22 cellular contexts compared by ENCODE assay signal in genomic region chr7:140022582-140023211, GRCh38. TPM values are rescaled to one million over a fixed set of nuclear protein-coding genes. Genes with fewer than 3 reads are reported as not detected.
DNase-seq lines count a peak whose midpoint lies in the region; ATAC-seq and TF ChIP-seq lines count a peak whose summit lies in the region.
"Had no signal": no experiment of that assay in that cellular context is flagged by ENCODE, and none has a peak within 500 bp of the region (broad histone marks: within the 10 kb centered on the region; RNA-seq: fewer than 3 reads in every experiment).

No MANE protein-coding gene starts in this region.

- in situ Hi-C loops in gastrocnemius medialis (cut with MboI; ENCODE audit: low sequenced_read_pairs in 4 of 4), result no loop called here

- no peaks in the 10 kb centered on the region for H3K27me3 Mint-ChIP-seq in activated T-helper 17 cell treated with anti-CD3 and anti-CD28 coated beads, Interleukin-2, amount 50 U/mL, for 72 hours
- no peaks in the 10 kb centered on the region for H3K27me3 Mint-ChIP-seq in activated T-helper 1 cell treated with anti-CD3 and anti-CD28 coated beads, Interleukin-12 subunit alpha, Interleukin-12 subunit beta, Interleukin-2, Interleukin-4 antibody, amounts not matched to agents 30 ng/mL and 10 ng/mL and 1 ng/mL, durations not matched to agents 14 hours and 24 hours and 36 hours (ENCODE audit: insufficient read depth)
- H3K27me3 Mint-ChIP-seq: activated naive CD4-positive, alpha-beta T cell treated with anti-CD3 and anti-CD28 coated beads, Interleukin-2, amount 10 ng/mL, durations not matched to agents 7 days and 5 days; CD4-positive, CD25-positive, alpha-beta regulatory T cell had no signal

- intact Hi-C loops in prostate gland (cut with DNase I) (no loop called here), gastrocnemius medialis (cut with DNase I; ENCODE audit: low total_unique reads) (no loop called here)
- intact Hi-C loops in activated T-helper 1 cell treated with anti-CD3 and anti-CD28 coated beads, Interleukin-12 subunit alpha, Interleukin-12 subunit beta, Interleukin-2, Interleukin-4 antibody, amounts not matched to agents 30 ng/mL and 10 ng/mL and 1 ng/mL, durations not matched to agents 14 hours and 24 hours and 36 hours (cut with micrococcal nuclease), result no loop called here

- H3K27ac Mint-ChIP-seq in activated T-helper 17 cell treated with anti-CD3 and anti-CD28 coated beads, Interleukin-2, amount 50 U/mL, for 72 hours, result peak overlapping the region; percentile 12
- no peak overlapping the region for H3K27ac Mint-ChIP-seq in activated T-helper 1 cell treated with anti-CD3 and anti-CD28 coated beads, Interleukin-12 subunit alpha, Interleukin-12 subunit beta, Interleukin-2, Interleukin-4 antibody, amounts not matched to agents 30 ng/mL and 10 ng/mL and 1 ng/mL, durations not matched to agents 14 hours and 24 hours and 36 hours
- H3K27ac Mint-ChIP-seq: activated naive CD4-positive, alpha-beta T cell treated with anti-CD3 and anti-CD28 coated beads, Interleukin-2, amount 10 ng/mL, durations not matched to agents 7 days and 5 days; nephron progenitor cell had no signal

- TF ChIP-seq CTCF in prostate gland (IDR thresholded peaks at IDR 0.05), result no peak
- no peak for TF ChIP-seq CTCF in gastrocnemius medialis (IDR thresholded peaks at IDR 0.05 in 4 of 5, conservative IDR thresholded peaks at IDR 0.05 in 1 of 5)

- H3K36me3 ChIP-seq in prostate gland, result no peaks in the 10 kb centered on the region
- no peaks in the 10 kb centered on the region for H3K36me3 ChIP-seq in gastrocnemius medialis

- H3K4me3 ChIP-seq in prostate gland (no peak overlapping the region), gastrocnemius medialis (no peak overlapping the region)
- H3K4me3 ChIP-seq: heart left ventricle, left ventricle myocardium inferior, skin epidermis, testis had no signal

- peak overlapping the region in 1 of 2 donors; percentile 72 for H3K27ac ChIP-seq in prostate gland
- no peak overlapping the region for H3K27ac ChIP-seq in gastrocnemius medialis
- H3K27ac ChIP-seq: heart left ventricle, left ventricle myocardium inferior, skin epidermis, testis had no signal

- no peak for ATAC-seq in activated T-helper 17 cell treated with anti-CD3 and anti-CD28 coated beads, Interleukin-2, amount 50 U/mL, for 72 hours (replicated peaks)
- ATAC-seq in activated CD4-positive, CD25-positive, alpha-beta regulatory T cell treated with anti-CD3 and anti-CD28 coated beads, Interleukin-2, amount 50 U/mL, for 24 hours, result no peak
- ATAC-seq in HG03521 (IDR thresholded peaks at IDR 0.05; ENCODE audit: unreplicated experiment) (no peak), gastrocnemius medialis (no peak)
- ATAC-seq: activated T-cell treated with anti-CD3 and anti-CD28 coated beads, Interleukin-2, amount 50 U/mL, for 4 hours had no signal

- WGBS in prostate gland, result 72% methylated on average over 7 of the region's 7 CpGs

- H3K9me3 ChIP-seq in prostate gland (no peaks in the 10 kb centered on the region), gastrocnemius medialis (no peaks in the 10 kb centered on the region)
- H3K9me3 ChIP-seq: heart left ventricle, left ventricle myocardium inferior, testis had no signal

- H3K4me1 Mint-ChIP-seq in activated T-helper 17 cell treated with anti-CD3 and anti-CD28 coated beads, Interleukin-2, amount 50 U/mL, for 72 hours, result peaks cover 4% of the 10 kb centered on the region
- no peaks in the 10 kb centered on the region for H3K4me1 Mint-ChIP-seq in activated T-helper 1 cell treated with anti-CD3 and anti-CD28 coated beads, Interleukin-12 subunit alpha, Interleukin-12 subunit beta, Interleukin-2, Interleukin-4 antibody, amounts not matched to agents 30 ng/mL and 10 ng/mL and 1 ng/mL, durations not matched to agents 14 hours and 24 hours and 36 hours (ENCODE audit: low read depth)
- H3K4me1 Mint-ChIP-seq: activated naive CD4-positive, alpha-beta T cell treated with anti-CD3 and anti-CD28 coated beads, Interleukin-2, amount 10 ng/mL, durations not matched to agents 7 days and 5 days had no signal

- TF ChIP-seq POLR2A in prostate gland (IDR thresholded peaks at IDR 0.05) (no peak), gastrocnemius medialis (IDR thresholded peaks at IDR 0.05) (no peak)

- H3K27me3 ChIP-seq in prostate gland (replicated peaks; ENCODE audit: insufficient read depth), result no peaks in the 10 kb centered on the region
- H3K27me3 ChIP-seq in gastrocnemius medialis, result no peaks in the 10 kb centered on the region
- H3K27me3 ChIP-seq: heart left ventricle, testis had no signal

- DNase-seq in NCI-H2029 (lab: John Stamatoyannopoulos, UW) (peak; percentile 43), fibroblast of gingiva (ENCODE audit: low read depth) (peak; percentile 30), prostate gland (ENCODE audit: low spot score) (peak; percentile 65), gastrocnemius medialis (no peak)
- no peak for DNase-seq in activated T-helper 1 cell treated with anti-CD3 and anti-CD28 coated beads, Interleukin-12 subunit alpha, Interleukin-12 subunit beta, Interleukin-2, Interleukin-4 antibody, amounts not matched to agents 30 ng/mL and 10 ng/mL and 1 ng/mL, durations not matched to agents 14 hours and 24 hours and 36 hours (ENCODE audit: low spot score)
- DNase-seq: activated CD4-positive, alpha-beta T cell treated with anti-CD3 and anti-CD28 coated beads for 1 hour; activated naive CD4-positive, alpha-beta T cell treated with anti-CD3 and anti-CD28 coated beads, Interleukin-2, amount 10 ng/mL, durations not matched to agents 7 days and 5 days; activated T-cell treated with anti-CD3 and anti-CD28 coated beads, Interleukin-2, amount 50 U/mL, for 4 hours; CD4-positive, CD25-positive, alpha-beta regulatory T cell; GOT3; heart left ventricle; left ventricle myocardium inferior; midbrain; NCI-H1417 treated with DMSO at 0.1 percent for 48 hours; NCI-H2171; nephron progenitor cell; stimulated activated CD4-positive, alpha-beta T cell treated with anti-CD3 and anti-CD28 coated beads, Interleukin-1b, Interleukin-23, amount 100 ng/mL, for 48 hours; testis had no signal

- no peaks in the 10 kb centered on the region for H3K9me3 Mint-ChIP-seq in activated T-helper 17 cell treated with anti-CD3 and anti-CD28 coated beads, Interleukin-2, amount 50 U/mL, for 72 hours
- H3K9me3 Mint-ChIP-seq in activated T-helper 1 cell treated with anti-CD3 and anti-CD28 coated beads, Interleukin-12 subunit alpha, Interleukin-12 subunit beta, Interleukin-2, Interleukin-4 antibody, amounts not matched to agents 30 ng/mL and 10 ng/mL and 1 ng/mL, durations not matched to agents 14 hours and 24 hours and 36 hours, result no peaks in the 10 kb centered on the region
- H3K9me3 Mint-ChIP-seq: activated naive CD4-positive, alpha-beta T cell treated with anti-CD3 and anti-CD28 coated beads, Interleukin-2, amount 10 ng/mL, durations not matched to agents 7 days and 5 days; activated T-cell treated with anti-CD3 and anti-CD28 coated beads, Interleukin-2, amount 50 U/mL, for 4 hours; CD4-positive, CD25-positive, alpha-beta regulatory T cell; nephron progenitor cell had no signal

- peaks cover 52% of the 10 kb centered on the region for H3K36me3 Mint-ChIP-seq in activated T-helper 17 cell treated with anti-CD3 and anti-CD28 coated beads, Interleukin-2, amount 50 U/mL, for 72 hours (ENCODE audit: low read depth)
- peaks cover 43% of the 10 kb centered on the region for H3K36me3 Mint-ChIP-seq in activated T-helper 1 cell treated with anti-CD3 and anti-CD28 coated beads, Interleukin-12 subunit alpha, Interleukin-12 subunit beta, Interleukin-2, Interleukin-4 antibody, amounts not matched to agents 30 ng/mL and 10 ng/mL and 1 ng/mL, durations not matched to agents 14 hours and 24 hours and 36 hours (ENCODE audit: low read depth)

- H3K4me1 ChIP-seq in prostate gland (replicated peaks) (peaks cover 4% of the 10 kb centered on the region), gastrocnemius medialis (no peaks in the 10 kb centered on the region)
- H3K4me1 ChIP-seq: heart left ventricle, left ventricle myocardium inferior, testis had no signal

- no peak overlapping the region for H3K4me3 Mint-ChIP-seq in activated T-helper 17 cell treated with anti-CD3 and anti-CD28 coated beads, Interleukin-2, amount 50 U/mL, for 72 hours
- H3K4me3 Mint-ChIP-seq in activated T-helper 1 cell treated with anti-CD3 and anti-CD28 coated beads, Interleukin-12 subunit alpha, Interleukin-12 subunit beta, Interleukin-2, Interleukin-4 antibody, amounts not matched to agents 30 ng/mL and 10 ng/mL and 1 ng/mL, durations not matched to agents 14 hours and 24 hours and 36 hours, result no peak overlapping the region
- H3K4me3 Mint-ChIP-seq: activated naive CD4-positive, alpha-beta T cell treated with anti-CD3 and anti-CD28 coated beads, Interleukin-2, amount 10 ng/mL, durations not matched to agents 7 days and 5 days; activated T-cell treated with anti-CD3 and anti-CD28 coated beads, Interleukin-2, amount 50 U/mL, for 4 hours; CD4-positive, CD25-positive, alpha-beta regulatory T cell; nephron progenitor cell had no signal

RNA-seq across cellular contexts. Expression of gene PARP12, which starts 40.1 kb away (rescaled TPM):
- total RNA-seq in activated T-helper 17 cell treated with anti-CD3 and anti-CD28 coated beads, Interleukin-2, amount 50 U/mL, for 72 hours, result 10 to 100 TPM; 17.4 to 43.6 TPM
- total RNA-seq in prostate gland (10 to 100 TPM; 21.9 to 46.4 TPM), gastrocnemius medialis (10 to 100 TPM in 1 of 4 donors, 1 to 10 TPM in 3; 4.3 to 12.7 (median 4.9) TPM)
- 62.0 and 63.7 TPM in 2 replicates for total RNA-seq in activated T-helper 1 cell treated with anti-CD3 and anti-CD28 coated beads, Interleukin-12 subunit alpha, Interleukin-12 subunit beta, Interleukin-2, Interleukin-4 antibody, amounts not matched to agents 30 ng/mL and 10 ng/mL and 1 ng/mL, durations not matched to agents 14 hours and 24 hours and 36 hours

Comparison
In these comparisons a context has a peak if more than half of its experiments do, and no peak if none do; other contexts are left out.
1. DNase-seq: peak in NCI-H2029 (single experiment), fibroblast of gingiva (single experiment) and prostate gland (single experiment); none in activated T-helper 1 cell treated with anti-CD3 and anti-CD28 coated beads, Interleukin-12 subunit alpha, Interleukin-12 subunit beta, Interleukin-2, Interleukin-4 antibody, amounts not matched to agents 30 ng/mL and 10 ng/mL and 1 ng/mL, durations not matched to agents 14 hours and 24 hours and 36 hours (single experiment) and gastrocnemius medialis (0 of 2).